Comparison of ENCODE assay signal across 20 cellular contexts in genomic region chr9:91805031-91805430, GRCh38.
DNase-seq lines count a peak whose midpoint lies in the region; ATAC-seq and TF ChIP-seq lines count a peak whose summit lies in the region.
"Had no signal": no experiment of that assay in that cellular context is flagged by ENCODE, and none has a peak within 500 bp of the region (broad histone marks: within the 10 kb centered on the region; RNA-seq: fewer than 3 reads in every experiment).

No MANE protein-coding gene starts in this region.

- POLR2A ChIA-PET in activated CD8-positive, alpha-beta T cell treated with anti-CD3 and anti-CD28 coated beads, Interleukin-2, amount 10 ng/mL, durations not matched to agents 7 days and 5 days (lab: Charles Lee), result no interaction called here

- peaks cover 24% of the 10 kb centered on the region; the same call in 1 of the 2 replicates for H3K79me2 ChIP-seq in MM.1S (ENCODE audit: low read length)

- intact Hi-C loops in cardiac septum (cut with DNase I), result no loop called here

- H3K27me3 ChIP-seq in right atrium auricular region (no peaks in the 10 kb centered on the region), stomach smooth muscle (ENCODE audit: control insufficient read depth in 1 of 2, insufficient read depth in 2 of 2, low read length in 2 of 2) (no peaks in the 10 kb centered on the region), MM.1S (replicated peaks; ENCODE audit: insufficient read depth, low read length) (no peaks in the 10 kb centered on the region)
- H3K27me3 ChIP-seq: BLaER1, MG63, SJSA1 had no signal

- no peak overlapping the region for H3K4me2 ChIP-seq in MM.1S (ENCODE audit: low read depth, low read length)
- H3K4me2 ChIP-seq: BLaER1, PC-9 had no signal

- H3K4me3 Mint-ChIP-seq in activated CD8-positive, alpha-beta T cell treated with anti-CD3 and anti-CD28 coated beads, Interleukin-2, amount 10 ng/mL, durations not matched to agents 7 days and 5 days, result no peak overlapping the region
- H3K4me3 Mint-ChIP-seq: CD4-positive, CD25-positive, alpha-beta regulatory T cell had no signal

- no peaks in the 10 kb centered on the region for H3F3A ChIP-seq in MM.1S (ENCODE audit: insufficient read depth, low read length)

- H3K27ac ChIP-seq in right atrium auricular region (peak overlapping the region; percentile 68 to 77), stomach smooth muscle (ENCODE audit: low read length) (peak overlapping the region; percentile 91), MM.1S (ENCODE audit: low read length) (no peak overlapping the region)
- H3K27ac ChIP-seq: BLaER1, PC-9, SJSA1 had no signal

- H3K4me1 Mint-ChIP-seq in activated CD8-positive, alpha-beta T cell treated with anti-CD3 and anti-CD28 coated beads, Interleukin-2, amount 10 ng/mL, durations not matched to agents 7 days and 5 days (ENCODE audit: low read depth), result no peaks in the 10 kb centered on the region
- H3K4me1 Mint-ChIP-seq: CD4-positive, CD25-positive, alpha-beta regulatory T cell had no signal

- no peak overlapping the region for H3K4me3 ChIP-seq in right atrium auricular region
- no peak overlapping the region for H3K4me3 ChIP-seq in stomach smooth muscle (ENCODE audit: low read length in 2 of 2)
- no peak overlapping the region for H3K4me3 ChIP-seq in MM.1S (ENCODE audit: low read length)
- H3K4me3 ChIP-seq: BLaER1, MG63, PC-9, SJSA1 had no signal

- CTCF ChIA-PET in activated CD8-positive, alpha-beta T cell treated with anti-CD3 and anti-CD28 coated beads, Interleukin-2, amount 10 ng/mL, durations not matched to agents 7 days and 5 days (lab: Charles Lee), result no interaction called here

- ATAC-seq in HG03159 (IDR thresholded peaks at IDR 0.05; ENCODE audit: unreplicated experiment), result no peak
- no peak for ATAC-seq in activated CD8-positive, alpha-beta T cell treated with anti-CD3 and anti-CD28 coated beads, Interleukin-2, amount 10 ng/mL, durations not matched to agents 7 days and 5 days
- ATAC-seq: HCT116, Right ventricle myocardium inferior had no signal

- no peak overlapping the region for H2AFZ ChIP-seq in MM.1S (ENCODE audit: low read length)
- H2AFZ ChIP-seq: PC-9 had no signal

- H3K36me3 Mint-ChIP-seq in activated CD8-positive, alpha-beta T cell treated with anti-CD3 and anti-CD28 coated beads, Interleukin-2, amount 10 ng/mL, durations not matched to agents 7 days and 5 days (ENCODE audit: low read depth), result no peaks in the 10 kb centered on the region
- H3K36me3 Mint-ChIP-seq: CD4-positive, CD25-positive, alpha-beta regulatory T cell had no signal

- peaks cover 0 to 62% of the 10 kb centered on the region in 2 donors for H3K4me1 ChIP-seq in right atrium auricular region
- peaks cover 85% of the 10 kb centered on the region for H3K4me1 ChIP-seq in stomach smooth muscle (ENCODE audit: control insufficient read depth, insufficient read depth, low read length)
- H3K4me1 ChIP-seq in MM.1S (ENCODE audit: low read length), result no peaks in the 10 kb centered on the region
- H3K4me1 ChIP-seq: BLaER1 had no signal

- TF ChIP-seq CTCF in right atrium auricular region (IDR thresholded peaks at IDR 0.05) (no peak), MM.1S (IDR thresholded peaks at IDR 0.05; ENCODE audit: low read length) (no peak)

- no peaks in the 10 kb centered on the region for H4K20me1 ChIP-seq in MM.1S (ENCODE audit: insufficient read depth, low read length)
- H4K20me1 ChIP-seq: BLaER1 had no signal

- peaks cover 6% of the 10 kb centered on the region for H3K27me3 Mint-ChIP-seq in activated CD8-positive, alpha-beta T cell treated with anti-CD3 and anti-CD28 coated beads, Interleukin-2, amount 10 ng/mL, durations not matched to agents 7 days and 5 days (ENCODE audit: low read depth)
- H3K27me3 Mint-ChIP-seq: CD4-positive, CD25-positive, alpha-beta regulatory T cell had no signal

- H3K9ac ChIP-seq in stomach smooth muscle (ENCODE audit: low read length in 2 of 2) (no peak overlapping the region), MM.1S (ENCODE audit: low read length) (no peak overlapping the region)
- H3K9ac ChIP-seq: BLaER1 had no signal

- H3K9me3 ChIP-seq in right atrium auricular region, result no peaks in the 10 kb centered on the region
- no peaks in the 10 kb centered on the region for H3K9me3 ChIP-seq in stomach smooth muscle (ENCODE audit: control insufficient read depth in 2 of 2, low read length in 2 of 2)
- H3K9me3 ChIP-seq in MM.1S (replicated peaks; ENCODE audit: insufficient read depth, low read length), result no peaks in the 10 kb centered on the region
- H3K9me3 ChIP-seq: BLaER1, MG63, SJSA1 had no signal

- H3K36me3 ChIP-seq in right atrium auricular region (no peaks in the 10 kb centered on the region), stomach smooth muscle (ENCODE audit: control insufficient read depth in 2 of 2, insufficient read depth in 2 of 2, low read length in 2 of 2) (no peaks in the 10 kb centered on the region), MM.1S (replicated peaks; ENCODE audit: insufficient read depth, low read length) (no peaks in the 10 kb centered on the region)
- H3K36me3 ChIP-seq: BLaER1, MG63, SJSA1 had no signal

- DNase-seq in right atrium auricular region (ENCODE audit: low spot score) (no peak), cardiac septum (ENCODE audit: low spot score) (no peak), ecto neural progenitor cell (ENCODE audit: low spot score) (peak; percentile 29), mesenteric fat pad (ENCODE audit: low spot score) (peak; percentile 65), MM.1S (no peak)
- no peak for DNase-seq in activated CD8-positive, alpha-beta T cell treated with anti-CD3 and anti-CD28 coated beads, Interleukin-2, amount 10 ng/mL, durations not matched to agents 7 days and 5 days
- DNase-seq: CD4-positive, CD25-positive, alpha-beta regulatory T cell; DMS153; DND-41; KG1; MG63; NCI-H2029; NCI-H526 treated with DMSO at 0.1 percent for 48 hours; PC-9 had no signal

- H3K9me2 ChIP-seq in MM.1S (replicated peaks; ENCODE audit: insufficient read depth, low read length), result no peaks in the 10 kb centered on the region

- H3K9me3 Mint-ChIP-seq in activated CD8-positive, alpha-beta T cell treated with anti-CD3 and anti-CD28 coated beads, Interleukin-2, amount 10 ng/mL, durations not matched to agents 7 days and 5 days (ENCODE audit: insufficient read depth), result no peaks in the 10 kb centered on the region
- H3K9me3 Mint-ChIP-seq: CD4-positive, CD25-positive, alpha-beta regulatory T cell had no signal

- no peak overlapping the region for H3K27ac Mint-ChIP-seq in activated CD8-positive, alpha-beta T cell treated with anti-CD3 and anti-CD28 coated beads, Interleukin-2, amount 10 ng/mL, durations not matched to agents 7 days and 5 days
- H3K27ac Mint-ChIP-seq: CD4-positive, CD25-positive, alpha-beta regulatory T cell had no signal

Comparison
In these comparisons a context has a peak if more than half of its experiments do, and no peak if none do; other contexts are left out.
1. DNase-seq: peak in ecto neural progenitor cell (single experiment) and mesenteric fat pad (single experiment); none in right atrium auricular region (single experiment), cardiac septum (single experiment), activated CD8-positive, alpha-beta T cell treated with anti-CD3 and anti-CD28 coated beads, Interleukin-2, amount 10 ng/mL, durations not matched to agents 7 days and 5 days (single experiment) and MM.1S (single experiment).